ENCODE assay signal across 8 cellular contexts in genomic region chr15:32615051-32615870, GRCh38. TPM values are rescaled to one million over a fixed set of nuclear protein-coding genes. Genes with fewer than 3 reads are reported as not detected.
DNase-seq lines count a peak whose midpoint lies in the region; ATAC-seq lines count a peak whose summit lies in the region.
"Not testable (repeated sequence)": the region's sequence is repeated elsewhere in the genome, so short reads cannot be mapped to it uniquely, and the experiment has no call there.

Gene ARHGAP11A (plus strand): TSS chr15:32615504. CDS start chr15:32616212, 708 bp downstream.

- peak within 1 kb of the TSS; percentile 65 to 69 for H3K4me3 ChIP-seq in esophagus (ENCODE audit: low read depth in 1 of 2, low read length in 2 of 2)

- in situ Hi-C loops in ACHN (cut with HindIII; ENCODE audit: low pct_ligation_motif_present, low pct_unique_long_range_greater_than_20kb, low sequenced_read_pairs): not testable (repeated sequence)

- H3K27me3 ChIP-seq in esophagus (ENCODE audit: control insufficient read depth in 1 of 2, insufficient read depth in 2 of 2, low read length in 2 of 2): not testable (repeated sequence)

- H3K4me1 ChIP-seq in esophagus (ENCODE audit: control insufficient read depth in 2 of 2, insufficient read depth in 2 of 2, low read length in 1 of 2): not testable (repeated sequence)

- H3K27me3 Mint-ChIP-seq in memory B cell: not testable (repeated sequence)

- H3K4me3 Mint-ChIP-seq in memory B cell: peak within 1 kb of the TSS; percentile 93

- H3K36me3 Mint-ChIP-seq in memory B cell: not testable (repeated sequence)

- DNase-seq in ACHN (peak; percentile 88), RKO (ENCODE audit: low spot score) (peak; percentile 92), memory B cell (ENCODE audit: low spot score in 2 of 2) (peak; percentile 74)
- DNase-seq in activated T-helper 1 cell treated with anti-CD3 and anti-CD28 coated beads, Interleukin-2, amount 50 U/mL, for 16 hours (ENCODE audit: low read depth in 1 of 2, low spot score in 1 of 2): peak; percentile 51 to 67
- peak; percentile 89 for DNase-seq in stimulated activated CD4-positive, alpha-beta T cell treated with anti-CD3 and anti-CD28 coated beads, Interleukin-1b, Interleukin-23, amount 100 ng/mL, for 48 hours

- WGBS in esophagus, 2 donors: 0% methylated on average over 24 to 32 of the region's 43 CpGs

- ATAC-seq in GM18907 (IDR thresholded peaks at IDR 0.05; ENCODE audit: unreplicated experiment) (peak; percentile 74), HG03025 (IDR thresholded peaks at IDR 0.05; ENCODE audit: low FRiP score, unreplicated experiment) (peak; percentile 63), memory B cell (ENCODE audit: low read depth) (peak; percentile 84)

- peaks cover 13% of the 10 kb centered on the region for H3K4me1 Mint-ChIP-seq in memory B cell

- peak within 1 kb of the TSS; percentile 83 to 85 for H3K27ac ChIP-seq in esophagus (ENCODE audit: low read depth in 2 of 2, low read length in 1 of 2)

- not testable (repeated sequence) for H3K9me3 ChIP-seq in esophagus (ENCODE audit: control insufficient read depth in 2 of 2, insufficient read depth in 1 of 2, low read depth in 1 of 2, low read length in 1 of 2)

- not testable (repeated sequence) for H3K9me3 Mint-ChIP-seq in memory B cell

- not testable (repeated sequence) for H3K36me3 ChIP-seq in esophagus (ENCODE audit: control insufficient read depth in 2 of 2, insufficient read depth in 2 of 2, low read length in 1 of 2)

- peak within 1 kb of the TSS; percentile 91 for H3K27ac Mint-ChIP-seq in memory B cell

RNA-seq across cellular contexts. Expression of gene ARHGAP11A, which starts in this region (rescaled TPM):
- polyA plus RNA-seq in esophagus: 1 to 10 TPM; 4.5 to 4.6 TPM

Comparison
In these comparisons a context has a peak if more than half of its experiments do, and no peak if none do; other contexts are left out.
1. Peak in every context shown above with its lines: DNase-seq, ATAC-seq, H3K4me3 ChIP-seq and H3K27ac ChIP-seq.